ENCODE assay signal across 22 cellular contexts in the genomic region with DNA sequence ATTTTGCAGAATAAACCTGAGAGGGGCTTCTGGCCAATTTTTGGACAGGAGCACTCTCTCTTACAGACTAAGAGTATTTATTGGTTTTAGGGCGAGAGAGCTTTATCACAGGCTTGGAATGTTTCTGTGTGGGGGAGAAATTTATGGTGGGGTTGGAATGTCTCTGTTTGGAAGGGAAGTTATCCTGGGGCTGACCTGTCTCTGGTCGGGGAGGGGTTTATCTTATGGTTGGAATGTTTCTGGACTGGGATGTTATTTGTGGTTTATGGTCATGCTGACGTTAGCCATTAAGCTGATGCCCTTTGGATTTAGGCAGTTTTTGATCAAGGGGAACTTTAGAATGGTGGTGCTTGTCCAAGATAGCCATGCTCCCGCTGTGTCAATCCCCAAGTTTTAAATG.
A peak's percentile ranks its signal among the peaks of the same experiment; 100 is the strongest.
DNase-seq lines count a peak whose midpoint lies in the region; ATAC-seq and TF ChIP-seq lines count a peak whose summit lies in the region.
"Had no signal": no experiment of that assay in that cellular context is flagged by ENCODE, and none has a peak within 500 bp of the region (broad histone marks: within the 10 kb centered on the region; RNA-seq: fewer than 3 reads in every experiment).

No MANE protein-coding gene starts in this region.

- H3K36me3 Mint-ChIP-seq in osteocyte (ENCODE audit: unreplicated experiment): peaks cover 6% of the 10 kb centered on the region
- H3K36me3 Mint-ChIP-seq: activated naive CD4-positive, alpha-beta T cell treated with anti-CD3 and anti-CD28 coated beads, Interleukin-2, amount 50 U/mL, for 24 hours; CD4-positive, alpha-beta memory T cell had no signal

- peaks cover 13% of the 10 kb centered on the region for H3K4me1 Mint-ChIP-seq in osteocyte (ENCODE audit: unreplicated experiment)
- H3K4me1 Mint-ChIP-seq: activated naive CD4-positive, alpha-beta T cell treated with anti-CD3 and anti-CD28 coated beads, Interleukin-2, amount 50 U/mL, for 24 hours; CD4-positive, alpha-beta memory T cell had no signal

- DNase-seq in GM03348 (ENCODE audit: low spot score) (peak; percentile 67), RPMI7951 (ENCODE audit: low read depth) (peak; percentile 13), fibroblast of peridontal ligament (ENCODE audit: extremely low read depth) (peak; percentile 58), dermis blood vessel endothelial cell (no peak), Right ventricle myocardium inferior (ENCODE audit: missing footprints) (no peak), osteocyte (ENCODE audit: extremely low spot score, unreplicated experiment) (no peak)
- no peak for DNase-seq in activated T-cell treated with anti-CD3 and anti-CD28 coated beads, Interleukin-2, amount 50 U/mL, for 1 hour
- DNase-seq: activated CD4-positive, alpha-beta T cell treated with anti-CD3 and anti-CD28 coated beads, Interleukin-2, amount 50 U/mL, for 4 hours; activated T-cell treated with anti-CD3 and anti-CD28 coated beads, Interleukin-2, amount 50 U/mL, for 24 hours; CD4-positive, alpha-beta memory T cell; DND-41; hypothalamus; left cardiac atrium; midbrain; NCI-H1048; NCI-H2081 treated with DMSO at 0.1 percent for 48 hours; stimulated activated naive CD8-positive, alpha-beta T cell treated with anti-CD3 and anti-CD28 coated beads, Interleukin-15, Interleukin-2, amounts not matched to agents 100 U/mL and 50 U/mL, for 24 hours; upper lobe of left lung had no signal

- H3K9ac ChIP-seq in skeletal muscle satellite cell (ENCODE audit: low read depth, low read length): peak overlapping the region; percentile 36

- H3K4me3 Mint-ChIP-seq in osteocyte (ENCODE audit: unreplicated experiment): no peak overlapping the region
- H3K4me3 Mint-ChIP-seq: activated naive CD4-positive, alpha-beta T cell treated with anti-CD3 and anti-CD28 coated beads, Interleukin-2, amount 50 U/mL, for 24 hours; activated T-cell treated with anti-CD3 and anti-CD28 coated beads, Interleukin-2, amount 50 U/mL, for 24 hours; CD4-positive, alpha-beta memory T cell had no signal

- peaks cover 12% of the 10 kb centered on the region for H3K9me3 Mint-ChIP-seq in osteocyte (ENCODE audit: unreplicated experiment)
- H3K9me3 Mint-ChIP-seq: activated T-cell treated with anti-CD3 and anti-CD28 coated beads, Interleukin-2, amount 50 U/mL, for 24 hours had no signal

- H3K4me3 ChIP-seq in skeletal muscle satellite cell (ENCODE audit: low read length): no peak overlapping the region
- H3K4me3 ChIP-seq: upper lobe of left lung had no signal

- H3K27me3 ChIP-seq in skeletal muscle satellite cell (ENCODE audit: control insufficient read depth, insufficient read depth, low read length): no peaks in the 10 kb centered on the region
- H3K27me3 ChIP-seq: neutrophil, upper lobe of left lung had no signal

- no peak overlapping the region for H3K27ac Mint-ChIP-seq in osteocyte (ENCODE audit: unreplicated experiment)
- H3K27ac Mint-ChIP-seq: activated naive CD4-positive, alpha-beta T cell treated with anti-CD3 and anti-CD28 coated beads, Interleukin-2, amount 50 U/mL, for 24 hours; activated T-cell treated with anti-CD3 and anti-CD28 coated beads, Interleukin-2, amount 50 U/mL, for 24 hours; CD4-positive, alpha-beta memory T cell had no signal

- H3K4me1 ChIP-seq in skeletal muscle satellite cell (ENCODE audit: control insufficient read depth, insufficient read depth, low read length): peaks cover 20% of the 10 kb centered on the region
- H3K4me1 ChIP-seq: upper lobe of left lung had no signal

- H3K4me2 ChIP-seq in skeletal muscle satellite cell (ENCODE audit: low read length): peak overlapping the region; percentile 6

- no peaks in the 10 kb centered on the region for H3K9me3 ChIP-seq in skeletal muscle satellite cell (replicated peaks; ENCODE audit: low read length)
- H3K9me3 ChIP-seq: neutrophil, upper lobe of left lung had no signal

- intact Hi-C loops in Right ventricle myocardium inferior (cut with DNase I): no loop called here

- H3K36me3 ChIP-seq in skeletal muscle satellite cell (ENCODE audit: insufficient read depth, low read length): no peaks in the 10 kb centered on the region
- H3K36me3 ChIP-seq: neutrophil, upper lobe of left lung had no signal

- no peak for TF ChIP-seq CTCF in osteocyte (IDR thresholded peaks at IDR 0.05)

- ATAC-seq in Right ventricle myocardium inferior: no peak
- ATAC-seq: esophagus mucosa; left cardiac atrium; stimulated activated naive CD8-positive, alpha-beta T cell treated with anti-CD3 and anti-CD28 coated beads, Interleukin-15, Interleukin-2, amounts not matched to agents 100 U/mL and 50 U/mL, for 24 hours had no signal

- no peaks in the 10 kb centered on the region for H3K27me3 Mint-ChIP-seq in osteocyte (ENCODE audit: unreplicated experiment)
- H3K27me3 Mint-ChIP-seq: activated naive CD4-positive, alpha-beta T cell treated with anti-CD3 and anti-CD28 coated beads, Interleukin-2, amount 50 U/mL, for 24 hours; activated T-cell treated with anti-CD3 and anti-CD28 coated beads, Interleukin-2, amount 50 U/mL, for 24 hours; CD4-positive, alpha-beta memory T cell had no signal

Comparison
In these comparisons a context has a peak if more than half of its experiments do, and no peak if none do; other contexts are left out.
1. DNase-seq: peak in GM03348 (single experiment), RPMI7951 (single experiment) and fibroblast of peridontal ligament (single experiment); none in activated T-cell treated with anti-CD3 and anti-CD28 coated beads, Interleukin-2, amount 50 U/mL, for 1 hour (single experiment), dermis blood vessel endothelial cell (single experiment), Right ventricle myocardium inferior (single experiment) and osteocyte (single experiment).